Comparison of ENCODE assay signal across 11 cellular contexts in the genomic region with DNA sequence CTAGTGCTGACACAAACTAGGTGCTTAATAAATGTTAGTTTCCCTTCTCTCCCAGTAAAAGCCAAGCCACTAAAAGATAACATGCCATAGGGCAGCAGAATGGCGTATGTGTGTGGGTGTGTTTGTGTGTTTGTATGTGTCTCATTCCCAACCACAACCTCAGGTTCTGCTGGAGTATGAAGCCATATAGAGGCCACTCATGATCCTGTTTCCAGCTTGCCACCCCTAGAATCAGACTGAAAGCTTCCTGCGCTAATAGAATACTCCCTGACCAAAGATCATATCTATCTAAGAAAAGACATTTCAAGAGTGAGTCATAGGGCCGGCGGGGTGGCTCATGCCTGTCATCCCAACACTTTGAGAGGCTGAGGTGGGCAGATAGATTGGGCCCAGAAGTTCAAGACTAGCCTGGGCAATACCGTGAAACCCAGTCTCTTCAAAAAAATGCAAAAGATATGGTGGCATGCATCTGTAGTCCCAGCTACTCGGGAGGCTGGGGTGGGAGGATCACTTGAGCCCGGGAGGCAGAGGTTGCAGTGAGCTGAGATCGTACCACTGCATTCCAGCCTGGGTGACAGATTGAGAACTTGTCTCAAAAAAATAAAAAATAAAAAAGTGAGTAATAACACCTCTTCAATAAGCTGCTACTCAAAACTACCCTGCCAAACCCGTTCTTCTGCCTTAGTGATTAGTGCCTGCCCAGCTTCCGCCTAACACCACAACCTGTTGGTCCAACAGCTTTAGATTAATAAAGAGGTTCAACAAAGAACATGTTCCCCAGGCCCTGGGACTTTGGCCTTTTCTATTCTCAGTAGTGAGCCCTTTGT. TPM values are rescaled to one million over a fixed set of nuclear protein-coding genes. Genes with fewer than 3 reads are reported as not detected.
DNase-seq lines count a peak whose midpoint lies in the region; ATAC-seq and TF ChIP-seq lines count a peak whose summit lies in the region.
"Had no signal": no experiment of that assay in that cellular context is flagged by ENCODE, and none has a peak within 500 bp of the region (broad histone marks: within the 10 kb centered on the region; RNA-seq: fewer than 3 reads in every experiment).

No MANE protein-coding gene starts in this region.

- peak overlapping the region in 1 of 2 donors; percentile 70 for H3K27ac ChIP-seq in lung (ENCODE audit: low read depth in 1 of 2, low read length in 1 of 2)

- no peak overlapping the region for H3K4me3 ChIP-seq in lung

- intact Hi-C loops in left ventricle myocardium superior (cut with micrococcal nuclease), result no loop called here

- no peaks in the 10 kb centered on the region for H3K27me3 ChIP-seq in lung (ENCODE audit: control insufficient read depth, insufficient read depth)

- 72 to 87% methylated on average over 10 of the region's 10 CpGs for WGBS in lung, 2 donors

- in situ Hi-C loops in Caki2 (cut with HindIII; ENCODE audit: low pct_unique_long_range_greater_than_20kb, low sequenced_read_pairs), result no loop called here
- in situ Hi-C loops in KBM-7 (cut with MboI; ENCODE audit: low pct_unique_long_range_greater_than_20kb, low sequenced_read_pairs), result no loop called here

- peaks cover 0 to 2% of the 10 kb centered on the region in 2 donors for H3K4me1 ChIP-seq in lung (ENCODE audit: control insufficient read depth in 2 of 2, insufficient read depth in 2 of 2, low read length in 2 of 2)

- peak; percentile 60 for ATAC-seq in lung (ENCODE audit: insufficient read depth, low FRiP score)
- ATAC-seq in HG02610 (IDR thresholded peaks at IDR 0.05; ENCODE audit: unreplicated experiment), result no peak
- no peak for ATAC-seq in left ventricle myocardium superior
- no peak for ATAC-seq in HG02938 (IDR thresholded peaks at IDR 0.05; ENCODE audit: unreplicated experiment)

- TF ChIP-seq CTCF in lung (IDR thresholded peaks at IDR 0.05; ENCODE audit: control extremely low read depth, extremely low read depth), result no peak

- H3K9me3 ChIP-seq in lung (ENCODE audit: control insufficient read depth in 2 of 2, insufficient read depth in 1 of 2, low read length in 1 of 2), result no peaks in the 10 kb centered on the region

- DNase-seq in Caki2 (ENCODE audit: low read depth) (peak; percentile 9), KBM-7 (peak; percentile 9), amniotic epithelial cell (ENCODE audit: low read depth) (peak; percentile 89), lung (ENCODE audit: low spot score) (peak; percentile 77), left ventricle myocardium superior (no peak), NCI-H345 treated with DMSO at 0.1 percent for 48 hours (lab: John Stamatoyannopoulos, UW; ENCODE audit: unreplicated experiment) (no peak)
- DNase-seq: mesendoderm; NCI-H1092; stimulated activated CD4-positive, alpha-beta T cell treated with anti-CD3 and anti-CD28 coated beads, Interleukin-1b, Interleukin-23, amount 100 ng/mL, for 48 hours had no signal

- no peaks in the 10 kb centered on the region for H3K36me3 ChIP-seq in lung (ENCODE audit: control insufficient read depth in 2 of 2, insufficient read depth in 2 of 2, low read length in 2 of 2)

RNA-seq across cellular contexts. Expression of gene SNRPC, which starts 11.8 kb away (rescaled TPM):
- 468 and 560 TPM in 2 replicates for total RNA-seq in Caki2 (2014; rRNA removed; shearing (Covaris generic); ENCODE audit: low replicate concordance)
- total RNA-seq in lung (10 to 100 TPM; 31.6 to 71.1 TPM), left ventricle myocardium superior (173 TPM)
- polyA plus RNA-seq in lung, result 100 to 1,000 TPM; 129 to 130 TPM

RNA-seq across cellular contexts. Expression of gene BLTP3A, which starts 46.4 kb away (rescaled TPM):
- total RNA-seq in Caki2 (2014; rRNA removed; shearing (Covaris generic); ENCODE audit: low replicate concordance), result 3.5 and 5.6 TPM in 2 replicates
- 10 to 100 TPM; 13.3 to 14.7 TPM for total RNA-seq in lung
- polyA plus RNA-seq in lung, result 1 to 10 TPM; 3.1 to 5.9 TPM
- total RNA-seq in left ventricle myocardium superior, result 19.6 TPM

RNA-seq across cellular contexts. Expression of gene ILRUN, which starts 48.9 kb away (rescaled TPM):
- total RNA-seq in Caki2 (2014; rRNA removed; shearing (Covaris generic); ENCODE audit: low replicate concordance), result 46.1 and 54.5 TPM in 2 replicates
- total RNA-seq in lung, result 10 to 100 TPM; 51.9 to 70.1 TPM
- polyA plus RNA-seq in lung, result 10 to 100 TPM; 54.3 to 57.7 TPM
- total RNA-seq in left ventricle myocardium superior, result 148 TPM

Comparison
In these comparisons a context has a peak if more than half of its experiments do, and no peak if none do; other contexts are left out.
1. DNase-seq: peak in Caki2 (single experiment), KBM-7 (single experiment), amniotic epithelial cell (single experiment) and lung (single experiment); none in left ventricle myocardium superior (single experiment) and NCI-H345 treated with DMSO at 0.1 percent for 48 hours (single experiment).